27 cellular contexts compared by ENCODE assay signal in genomic region chr6:109610555-109610954, GRCh38.
DNase-seq lines count a peak whose midpoint lies in the region; ATAC-seq and TF ChIP-seq lines count a peak whose summit lies in the region.
"Had no signal": no experiment of that assay in that cellular context is flagged by ENCODE, and none has a peak within 500 bp of the region (broad histone marks: within the 10 kb centered on the region; RNA-seq: fewer than 3 reads in every experiment).

No MANE protein-coding gene starts in this region.

- no peak overlapping the region for H2AFZ ChIP-seq in trophoblast cell (ENCODE audit: insufficient read depth, low read length, poor library complexity)

- H3K4me3 Mint-ChIP-seq in activated naive CD8-positive, alpha-beta T cell treated with anti-CD3 and anti-CD28 coated beads, Interleukin-2, amount 10 ng/mL, durations not matched to agents 7 days and 5 days, result peak overlapping the region; percentile 56
- no peak overlapping the region for H3K4me3 Mint-ChIP-seq in activated naive CD8-positive, alpha-beta T cell treated with anti-CD3 and anti-CD28 coated beads for 36 hours
- H3K4me3 Mint-ChIP-seq in T-helper 2 cell treated with Interferon-gamma antibody and Interleukin-4, amounts not matched to agents 5 μg/mL and 100 μg/mL, for 36 hours, result peak overlapping the region; percentile 25
- H3K4me3 Mint-ChIP-seq: immature natural killer cell; T-helper 1 cell treated with Interleukin-12 subunit alpha and Interleukin-12 subunit beta and Interleukin-4 antibody, amounts not matched to agents 30 μg/mL and 1 μg/mL, for 36 hours had no signal

- H3K9me3 ChIP-seq in trophoblast cell (ENCODE audit: insufficient read depth, low read depth, low read length) (peaks cover 2% of the 10 kb centered on the region), gastroesophageal sphincter (peaks cover 0 to 5% (median 0%) of the 10 kb centered on the region in 3 donors)
- H3K9me3 ChIP-seq: ascending aorta, lower lobe of right lung, pancreas had no signal

- no peak overlapping the region for H4K12ac ChIP-seq in trophoblast cell (ENCODE audit: low read depth, low read length)

- no CpG with 5 or more reads among the region's 2 CpGs for whole genome bisulfite sequencing in trophoblast cell (ENCODE audit: extremely low coverage, insufficient coverage, insufficient read length)
- 60 to 68% methylated on average over 2 of the region's 2 CpGs for WGBS in gastroesophageal sphincter (ENCODE audit: low coverage in 1 of 2), 2 donors

- H2BK12ac ChIP-seq in trophoblast cell (ENCODE audit: low read length), result no peak overlapping the region

- no peaks in the 10 kb centered on the region for H3K79me1 ChIP-seq in trophoblast cell (ENCODE audit: low read length)

- no peaks in the 10 kb centered on the region for H3K27me3 ChIP-seq in trophoblast cell (ENCODE audit: insufficient read depth, low read length)
- H3K27me3 ChIP-seq in gastroesophageal sphincter, result no peaks in the 10 kb centered on the region
- H3K27me3 ChIP-seq: ascending aorta, heart right ventricle, pancreas, tibial nerve had no signal

- no peak overlapping the region for H3K23ac ChIP-seq in trophoblast cell (ENCODE audit: low read length)

- TF ChIP-seq EP300 in gastroesophageal sphincter (IDR thresholded peaks at IDR 0.05), result no peak

- peak overlapping the region; percentile 70 for H3K27ac Mint-ChIP-seq in activated naive CD8-positive, alpha-beta T cell treated with anti-CD3 and anti-CD28 coated beads, Interleukin-2, amount 10 ng/mL, durations not matched to agents 7 days and 5 days
- H3K27ac Mint-ChIP-seq in activated naive CD8-positive, alpha-beta T cell treated with anti-CD3 and anti-CD28 coated beads for 36 hours, result no peak overlapping the region
- no peak overlapping the region for H3K27ac Mint-ChIP-seq in T-helper 2 cell treated with Interferon-gamma antibody and Interleukin-4, amounts not matched to agents 5 μg/mL and 100 μg/mL, for 36 hours
- H3K27ac Mint-ChIP-seq: activated T-helper 2 cell treated with anti-CD3 and anti-CD28 coated beads, Interferon-gamma antibody, Interleukin-2, Interleukin-4, amounts not matched to agents 10 μg/mL and 5 μg/mL and 100 μg/mL, durations not matched to agents 14 hours and 24 hours and 36 hours; T-helper 1 cell treated with Interleukin-12 subunit alpha and Interleukin-12 subunit beta and Interleukin-4 antibody, amounts not matched to agents 30 μg/mL and 1 μg/mL, for 36 hours had no signal

- H3K36me3 Mint-ChIP-seq in activated naive CD8-positive, alpha-beta T cell treated with anti-CD3 and anti-CD28 coated beads, Interleukin-2, amount 10 ng/mL, durations not matched to agents 7 days and 5 days, result peaks cover 3% of the 10 kb centered on the region
- peaks cover 20% of the 10 kb centered on the region for H3K36me3 Mint-ChIP-seq in activated naive CD8-positive, alpha-beta T cell treated with anti-CD3 and anti-CD28 coated beads for 36 hours
- H3K36me3 Mint-ChIP-seq in T-helper 2 cell treated with Interferon-gamma antibody and Interleukin-4, amounts not matched to agents 5 μg/mL and 100 μg/mL, for 36 hours (ENCODE audit: low read depth), result no peaks in the 10 kb centered on the region

- no peak for DNase-seq in activated naive CD8-positive, alpha-beta T cell treated with anti-CD3 and anti-CD28 coated beads, Interleukin-2, amount 10 ng/mL, durations not matched to agents 7 days and 5 days
- DNase-seq in activated naive CD8-positive, alpha-beta T cell treated with anti-CD3 and anti-CD28 coated beads for 36 hours, result no peak
- no peak for DNase-seq in T-helper 2 cell treated with Interferon-gamma antibody and Interleukin-4, amounts not matched to agents 5 μg/mL and 100 μg/mL, for 36 hours (ENCODE audit: low spot score)
- DNase-seq in hepatic stellate cell (ENCODE audit: low spot score), result peak; percentile 17
- DNase-seq in trophoblast cell, result no peak
- no peak for DNase-seq in DMS 273 treated with DMSO at 0.1 percent for 48 hours (lab: John Stamatoyannopoulos, UW)
- no peak for DNase-seq in NCI-H524 treated with DMSO at 0.1 percent for 48 hours (lab: John Stamatoyannopoulos, UW)
- DNase-seq: activated CD8-positive, alpha-beta memory T cell treated with anti-CD3 and anti-CD28 coated beads for 24 hours; AML-193; COR-L47; heart right ventricle; immature natural killer cell; lower lobe of right lung; NCI-H2081 treated with DMSO at 0.1 percent for 48 hours; NCI-H526 treated with DMSO at 0.1 percent for 48 hours; pancreas; SHP77 treated with DMSO at 0.1 percent for 48 hours; stimulated activated naive CD4-positive, alpha-beta T cell treated with Interleukin-2 at 50 U/mL for 16 hours had no signal

- no peak overlapping the region for H2BK120ac ChIP-seq in trophoblast cell (ENCODE audit: insufficient read depth, low read length, poor library complexity)

- no peak overlapping the region for H2BK5ac ChIP-seq in trophoblast cell (ENCODE audit: low read depth, low read length, poor library complexity)

- H3K18ac ChIP-seq in trophoblast cell (ENCODE audit: low read length), result no peak overlapping the region

- H3K4me1 Mint-ChIP-seq in activated naive CD8-positive, alpha-beta T cell treated with anti-CD3 and anti-CD28 coated beads, Interleukin-2, amount 10 ng/mL, durations not matched to agents 7 days and 5 days, result peaks cover 11% of the 10 kb centered on the region
- peaks cover 6% of the 10 kb centered on the region for H3K4me1 Mint-ChIP-seq in activated naive CD8-positive, alpha-beta T cell treated with anti-CD3 and anti-CD28 coated beads for 36 hours
- H3K4me1 Mint-ChIP-seq in T-helper 2 cell treated with Interferon-gamma antibody and Interleukin-4, amounts not matched to agents 5 μg/mL and 100 μg/mL, for 36 hours (ENCODE audit: low read depth), result peaks cover 12% of the 10 kb centered on the region

- H2AK5ac ChIP-seq in trophoblast cell (ENCODE audit: low read length), result no peak overlapping the region

- H3K27me3 Mint-ChIP-seq in activated naive CD8-positive, alpha-beta T cell treated with anti-CD3 and anti-CD28 coated beads, Interleukin-2, amount 10 ng/mL, durations not matched to agents 7 days and 5 days, result no peaks in the 10 kb centered on the region
- H3K27me3 Mint-ChIP-seq in activated naive CD8-positive, alpha-beta T cell treated with anti-CD3 and anti-CD28 coated beads for 36 hours, result no peaks in the 10 kb centered on the region
- H3K27me3 Mint-ChIP-seq in T-helper 2 cell treated with Interferon-gamma antibody and Interleukin-4, amounts not matched to agents 5 μg/mL and 100 μg/mL, for 36 hours (ENCODE audit: low read depth), result no peaks in the 10 kb centered on the region

- H3K36me3 ChIP-seq in trophoblast cell (ENCODE audit: control insufficient read depth in 1 of 2, insufficient read depth in 2 of 2, low read length in 2 of 2), result no peaks in the 10 kb centered on the region
- H3K36me3 ChIP-seq in gastroesophageal sphincter, result peaks cover 0 to 26% of the 10 kb centered on the region in 2 donors
- H3K36me3 ChIP-seq: lower lobe of right lung, pancreas had no signal

- H4K8ac ChIP-seq in trophoblast cell (ENCODE audit: low read depth, low read length), result no peak overlapping the region

- H3K9ac ChIP-seq in trophoblast cell (ENCODE audit: low read length), result no peak overlapping the region

- H3K14ac ChIP-seq in trophoblast cell (ENCODE audit: low read length), result no peak overlapping the region

- no peak for TF ChIP-seq CTCF in gastroesophageal sphincter (IDR thresholded peaks at IDR 0.05)

- H3K9me3 Mint-ChIP-seq in activated naive CD8-positive, alpha-beta T cell treated with anti-CD3 and anti-CD28 coated beads, Interleukin-2, amount 10 ng/mL, durations not matched to agents 7 days and 5 days, result no peaks in the 10 kb centered on the region
- H3K9me3 Mint-ChIP-seq in activated naive CD8-positive, alpha-beta T cell treated with anti-CD3 and anti-CD28 coated beads for 36 hours, result peaks cover 3% of the 10 kb centered on the region
- H3K9me3 Mint-ChIP-seq in T-helper 2 cell treated with Interferon-gamma antibody and Interleukin-4, amounts not matched to agents 5 μg/mL and 100 μg/mL, for 36 hours, result no peaks in the 10 kb centered on the region

- H3K4me1 ChIP-seq in trophoblast cell (ENCODE audit: control insufficient read depth in 1 of 2, insufficient read depth in 2 of 2, low read length in 2 of 2), result no peaks in the 10 kb centered on the region
- no peaks in the 10 kb centered on the region for H3K4me1 ChIP-seq in gastroesophageal sphincter
- H3K4me1 ChIP-seq: ascending aorta, heart right ventricle, lower lobe of right lung, pancreas, tibial nerve had no signal

- H3K4ac ChIP-seq in trophoblast cell (ENCODE audit: low read depth, low read length), result no peak overlapping the region

- ATAC-seq in activated naive CD8-positive, alpha-beta T cell treated with anti-CD3 and anti-CD28 coated beads, Interleukin-2, amount 10 ng/mL, durations not matched to agents 7 days and 5 days (ENCODE audit: low read depth), result no peak
- ATAC-seq in gastroesophageal sphincter, result no peak
- ATAC-seq: esophagus mucosa, heart right ventricle, K562, lower lobe of right lung, pancreas, sciatic nerve had no signal

- no peak overlapping the region for H3K4me3 ChIP-seq in trophoblast cell (ENCODE audit: low read depth, low read length)
- H3K4me3 ChIP-seq in gastroesophageal sphincter, result no peak overlapping the region
- H3K4me3 ChIP-seq: ascending aorta, heart right ventricle, K562, lower lobe of right lung, pancreas, tibial nerve had no signal

- H3K27ac ChIP-seq in trophoblast cell (ENCODE audit: low read depth, low read length) (no peak overlapping the region), gastroesophageal sphincter (no peak overlapping the region)
- H3K27ac ChIP-seq: ascending aorta, heart right ventricle, lower lobe of right lung, pancreas, tibial nerve, VCaP had no signal

- H4K91ac ChIP-seq in trophoblast cell (ENCODE audit: low read depth, low read length), result no peak overlapping the region

- no peaks in the 10 kb centered on the region for H3K79me2 ChIP-seq in trophoblast cell (ENCODE audit: control insufficient read depth, insufficient read depth, low read length, poor library complexity)

- POLR2A ChIA-PET in activated naive CD8-positive, alpha-beta T cell treated with anti-CD3 and anti-CD28 coated beads, Interleukin-2, amount 10 ng/mL, durations not matched to agents 7 days and 5 days (lab: Charles Lee), result no interaction called here

- TF ChIP-seq POLR2A in gastroesophageal sphincter (IDR thresholded peaks at IDR 0.05), result no peak

- H3K4me2 ChIP-seq in trophoblast cell (ENCODE audit: low read length), result no peak overlapping the region
